Comparison of ENCODE assay signal across 1 cellular context in genomic region chr16:12801511-12802042, GRCh38.
TF ChIP-seq lines count a peak whose summit lies in the region.

No MANE protein-coding gene starts in this region.

TF ChIP-seq in HepG2, 621 proteins besides CTCF, POLR2A, EP300 and RAD21 (continued from another document and continues in another):
- TF ChIP-seq AFF4 (CRISPR knock-in tag; IDR thresholded peaks at IDR 0.05) (no peak), ZFP91 (CRISPR knock-in tag; IDR thresholded peaks at IDR 0.05; ENCODE audit: borderline replicate concordance) (no peak), SP4 (CRISPR knock-in tag; IDR thresholded peaks at IDR 0.05) (no peak), SMAD9 (CRISPR knock-in tag; IDR thresholded peaks at IDR 0.05) (no peak), DMTF1 (CRISPR knock-in tag; IDR thresholded peaks at IDR 0.05) (no peak), SRF (IDR thresholded peaks at IDR 0.05; ENCODE audit: low read depth, low read length) (no peak), REXO4 (CRISPR knock-in tag; IDR thresholded peaks at IDR 0.05; ENCODE audit: borderline replicate concordance) (no peak), ZNF335 (CRISPR knock-in tag; IDR thresholded peaks at IDR 0.05) (no peak), ZNF503 (CRISPR knock-in tag; IDR thresholded peaks at IDR 0.05) (no peak), ATF7 (IDR thresholded peaks at IDR 0.05) (no peak), ATF7 (CRISPR knock-in tag; IDR thresholded peaks at IDR 0.05) (no peak), ZNF138 (CRISPR knock-in tag; IDR thresholded peaks at IDR 0.05; ENCODE audit: low read depth) (no peak), NFYC (CRISPR knock-in tag; IDR thresholded peaks at IDR 0.05) (no peak), ATF5 (CRISPR knock-in tag; IDR thresholded peaks at IDR 0.05; ENCODE audit: low read depth) (no peak), HNRNPLL (IDR thresholded peaks at IDR 0.05; ENCODE audit: low read depth, low read length, poor library complexity, severe bottlenecking) (no peak), ZNF616 (CRISPR knock-in tag; IDR thresholded peaks at IDR 0.05; ENCODE audit: low read depth) (no peak), ZMYM2 (CRISPR knock-in tag; IDR thresholded peaks at IDR 0.05) (no peak), BCL3 (CRISPR knock-in tag; IDR thresholded peaks at IDR 0.05) (no peak), MAFF (IDR thresholded peaks at IDR 0.05; ENCODE audit: low read depth, low read length) (no peak), ARID4A (CRISPR knock-in tag; IDR thresholded peaks at IDR 0.05; ENCODE audit: borderline replicate concordance) (no peak), SALL2 (CRISPR knock-in tag; IDR thresholded peaks at IDR 0.05) (no peak), AGO1 (IDR thresholded peaks at IDR 0.05; ENCODE audit: low read depth, low read length, poor library complexity, severe bottlenecking) (no peak), ZSCAN30 (CRISPR knock-in tag; IDR thresholded peaks at IDR 0.05) (0 out of 2 replicates have a peak, but pooled peaks have one; percentile 41), ZNF720 (CRISPR knock-in tag; IDR thresholded peaks at IDR 0.05) (no peak), FOSL2 (CRISPR knock-in tag; IDR thresholded peaks at IDR 0.05) (peak; percentile 6; the same call in 1 of the 2 replicates), KLF6 (CRISPR knock-in tag; IDR thresholded peaks at IDR 0.05) (no peak), ZBTB3 (CRISPR knock-in tag; IDR thresholded peaks at IDR 0.05; ENCODE audit: borderline replicate concordance, low read depth) (no peak), HNRNPH1 (optimal IDR thresholded peaks at IDR 0.05; ENCODE audit: low read depth, low read length) (no peak), SCMH1 (CRISPR knock-in tag; IDR thresholded peaks at IDR 0.05; ENCODE audit: borderline replicate concordance) (no peak), ZNF543 (CRISPR knock-in tag; IDR thresholded peaks at IDR 0.05) (no peak), NR2F2 (IDR thresholded peaks at IDR 0.05; ENCODE audit: borderline replicate concordance, low read depth) (peak; percentile 20; the same call in 1 of the 2 replicates), ZSCAN9 (CRISPR knock-in tag; IDR thresholded peaks at IDR 0.05; ENCODE audit: borderline replicate concordance) (no peak), ZNF530 (CRISPR knock-in tag; IDR thresholded peaks at IDR 0.05; ENCODE audit: low read depth) (no peak), CREB3 (CRISPR knock-in tag; IDR thresholded peaks at IDR 0.05) (no peak), ZNF275 (CRISPR knock-in tag; IDR thresholded peaks at IDR 0.05; ENCODE audit: borderline replicate concordance) (0 out of 2 replicates have a peak, but pooled peaks have one; percentile 9), ESRRA (CRISPR knock-in tag; IDR thresholded peaks at IDR 0.05; ENCODE audit: low read depth) (0 out of 2 replicates have a peak, but pooled peaks have one; percentile 56), HNF4A (CRISPR knock-in tag; IDR thresholded peaks at IDR 0.05) (0 out of 2 replicates have a peak, but pooled peaks have one; percentile 8), NR1H2 (CRISPR knock-in tag; IDR thresholded peaks at IDR 0.05; ENCODE audit: borderline replicate concordance, low read depth) (no peak), ZNF564 (CRISPR knock-in tag; IDR thresholded peaks at IDR 0.05) (no peak), BCLAF1 (IDR thresholded peaks at IDR 0.05) (no peak)
